10 cellular contexts compared by ENCODE assay signal in genomic region chr17:27532269-27533067, GRCh38.
A peak's percentile ranks its signal among the peaks of the same experiment; 100 is the strongest.
DNase-seq lines count a peak whose midpoint lies in the region; ATAC-seq, FAIRE-seq and TF ChIP-seq lines count a peak whose summit lies in the region.
"Had no signal": no experiment of that assay in that cellular context is flagged by ENCODE, and none has a peak within 500 bp of the region (broad histone marks: within the 10 kb centered on the region; RNA-seq: fewer than 3 reads in every experiment).

No MANE protein-coding gene starts in this region.

- H3K23me2 ChIP-seq in H9 (ENCODE audit: insufficient read length, low read depth, low read length, poor library complexity, severe bottlenecking) = no peaks in the 10 kb centered on the region

- no peaks in the 10 kb centered on the region for H3K27me3 Mint-ChIP-seq in H9 (ENCODE audit: low read depth)

- H2BK20ac ChIP-seq in H9 (ENCODE audit: low read depth, low read length, poor library complexity, severe bottlenecking) = no peak overlapping the region

- no peaks in the 10 kb centered on the region for H3K9me3 Mint-ChIP-seq in H9

- H3T11ph ChIP-seq in H9 (ENCODE audit: low read length) = no peak overlapping the region

- peaks cover 54 to 59% of the 10 kb centered on the region in 2 experiments for H3K4me1 Mint-ChIP-seq in H9

- H2BK5ac ChIP-seq in H9 (ENCODE audit: insufficient read length, low read length) = no peak overlapping the region

- peak overlapping the region in 2 of 3 experiments; percentile 88 to 89; a peak in 4 of 7 replicates for H3K27ac Mint-ChIP-seq in H9

- no peak overlapping the region for H2AFZ ChIP-seq in H9 (ENCODE audit: low read length)
- no peak overlapping the region for H2AFZ ChIP-seq in Karpas-422 (ENCODE audit: low read length)

- no peak overlapping the region for H3K9ac ChIP-seq in H9 (ENCODE audit: extremely low read depth, insufficient read length, low read length)
- no peak overlapping the region for H3K9ac ChIP-seq in Karpas-422 (ENCODE audit: low read length)

- H3K9me3 ChIP-seq in H9 (ENCODE audit: control insufficient read depth, low read depth, low read length) (no peaks in the 10 kb centered on the region), pancreas (no peaks in the 10 kb centered on the region), Karpas-422 (ENCODE audit: low read length) (no peaks in the 10 kb centered on the region)

- H4K8ac ChIP-seq in H9 (replicated peaks; ENCODE audit: insufficient read length, low read depth, low read length) = no peak overlapping the region

- H3K27ac ChIP-seq in H9 (ENCODE audit: insufficient read length, low read depth, low read length) (no peak overlapping the region), pancreas (peak overlapping the region; percentile 41 to 80 (median 73)), Karpas-422 (ENCODE audit: low read length) (no peak overlapping the region)
- H3K27ac ChIP-seq: epithelial cell of prostate had no signal

- no peak overlapping the region for H2BK12ac ChIP-seq in H9 (ENCODE audit: insufficient read length, low read depth, low read length)

- FAIRE-seq in pancreas (lab: Jason Lieb, UNC) = no peak

- H3K79me1 ChIP-seq in H9 (ENCODE audit: insufficient read depth, low read depth, low read length, poor library complexity, severe bottlenecking) = peaks cover 4% of the 10 kb centered on the region

- H4K91ac ChIP-seq in H9 (ENCODE audit: insufficient read length, low read depth, low read length) = no peak overlapping the region

- ATAC-seq in Right ventricle myocardium superior (ENCODE audit: poor library complexity) (peak; percentile 58), pancreas (peak; percentile 32 to 69 (median 50))
- ATAC-seq: Panc1 had no signal

- WGBS in H9 (ENCODE audit: extremely low coverage, insufficient read length, low lambda C conversion rate) = no CpG with 5 or more reads among the region's 20 CpGs
- 50 to 51% methylated on average over 18 to 20 of the region's 20 CpGs for WGBS in pancreas, 2 donors

- peaks cover 5% of the 10 kb centered on the region; the same call in 1 of the 2 replicates for H3K4me1 ChIP-seq in H9 (ENCODE audit: insufficient read depth, low read length)
- peaks cover 68 to 83% (median 77%) of the 10 kb centered on the region in 3 donors for H3K4me1 ChIP-seq in pancreas
- H3K4me1 ChIP-seq in Karpas-422 (ENCODE audit: low read length) = no peaks in the 10 kb centered on the region

- H3K18ac ChIP-seq in H9 (ENCODE audit: insufficient read length, low read depth, low read length) = no peak overlapping the region

- H3K56ac ChIP-seq in H9 (ENCODE audit: insufficient read length, low read depth, low read length) = no peak overlapping the region

- no peak overlapping the region for H2AK5ac ChIP-seq in H9 (ENCODE audit: insufficient read length, low read length)

- DNase-seq in H9 (no peak), SKM-1 treated with dmso at 0.1 percent for 144 hours (lab: John Stamatoyannopoulos, UW; ENCODE audit: unreplicated experiment) (peak; percentile 97), Right ventricle myocardium superior (peak; percentile 65), pancreas (peak in 4 of 6 donors; percentile 66 to 86 (median 74)), Karpas-422 (no peak), NCI-H526 treated with DMSO at 0.1 percent for 48 hours (lab: John Stamatoyannopoulos, UW) (no peak)
- no peak for DNase-seq in stimulated activated CD4-positive, alpha-beta T cell treated with anti-CD3 and anti-CD28 coated beads, Interleukin-2, amount 100 ng/mL, for 24 hours
- DNase-seq in stimulated activated CD4-positive, alpha-beta T cell treated with anti-CD3 and anti-CD28 coated beads, Interleukin-12 subunit alpha, Interleukin-12 subunit beta, amount 100 ng/mL, for 4 hours = no peak

- H3K4ac ChIP-seq in H9 (ENCODE audit: low read depth, low read length) = no peak overlapping the region

- H3K4me2 ChIP-seq in H9 (ENCODE audit: insufficient read depth, insufficient read length, low read length) (no peak overlapping the region), Karpas-422 (ENCODE audit: low read depth, low read length, poor library complexity, severe bottlenecking) (no peak overlapping the region)

- H3K79me2 ChIP-seq in H9 (ENCODE audit: insufficient read depth, low read length) = peaks cover 9% of the 10 kb centered on the region; the same call in 1 of the 2 replicates
- no peaks in the 10 kb centered on the region for H3K79me2 ChIP-seq in Karpas-422 (ENCODE audit: low read length)

- peak overlapping the region in 1 of 2 experiments; percentile 38; a peak in 1 of 5 replicates for H3K4me3 Mint-ChIP-seq in H9

- no peaks in the 10 kb centered on the region for H4K20me1 ChIP-seq in H9 (ENCODE audit: control insufficient read depth, insufficient read depth, insufficient read length)
- H4K20me1 ChIP-seq in Karpas-422 (ENCODE audit: insufficient read depth, low read depth, low read length) = no peaks in the 10 kb centered on the region

- H3K4me3 ChIP-seq in pancreas = no peak overlapping the region
- H3K4me3 ChIP-seq in Karpas-422 (ENCODE audit: low read length) = no peak overlapping the region

- TF ChIP-seq CTCF in H9 (conservative IDR thresholded peaks at IDR 0.05) (no peak), pancreas (IDR thresholded peaks at IDR 0.05) (no peak)

- H3K23ac ChIP-seq in H9 (ENCODE audit: insufficient read length, low read depth, low read length) = no peak overlapping the region

- H4K5ac ChIP-seq in H9 (ENCODE audit: insufficient read length, low read depth, low read length) = no peak overlapping the region

- no peak overlapping the region for H2BK120ac ChIP-seq in H9 (ENCODE audit: low read depth, low read length, poor library complexity, severe bottlenecking)

- H3K36me3 ChIP-seq in pancreas (no peaks in the 10 kb centered on the region), Karpas-422 (ENCODE audit: insufficient read depth, low read length) (no peaks in the 10 kb centered on the region)

- intact Hi-C loops in Right ventricle myocardium superior (cut with DNase I) (no loop called here), pancreas (cut with DNase I) (loop anchor here in 1 of 3 donors (10.0 kb wide), 1 partner anchor 52 kb away; no protein-coding TSS in a partner anchor)

- H3K14ac ChIP-seq in H9 (ENCODE audit: insufficient read depth, low read length) = no peak overlapping the region

- H2BK15ac ChIP-seq in H9 (ENCODE audit: low read depth, low read length) = no peak overlapping the region

- H3K36me3 Mint-ChIP-seq in H9 (ENCODE audit: insufficient read depth in 1 of 3, low read depth in 3 of 3) = no peaks in the 10 kb centered on the region

- H3K27me3 ChIP-seq in H9 (ENCODE audit: insufficient read depth, low read length) (no peaks in the 10 kb centered on the region), pancreas (no peaks in the 10 kb centered on the region), Karpas-422 (ENCODE audit: low read length) (no peaks in the 10 kb centered on the region)

- H3K9me2 ChIP-seq in Karpas-422 (replicated peaks; ENCODE audit: insufficient read depth, low read length) = no peaks in the 10 kb centered on the region

Comparison
In these comparisons a context has a peak if more than half of its experiments do, and no peak if none do; other contexts are left out.
1. DNase-seq: peak in SKM-1 treated with dmso at 0.1 percent for 144 hours (single experiment), Right ventricle myocardium superior (single experiment) and pancreas (4 of 6); none in H9 (single experiment), stimulated activated CD4-positive, alpha-beta T cell treated with anti-CD3 and anti-CD28 coated beads, Interleukin-2, amount 100 ng/mL, for 24 hours (0 of 2), Karpas-422 (single experiment), NCI-H526 treated with DMSO at 0.1 percent for 48 hours (single experiment) and stimulated activated CD4-positive, alpha-beta T cell treated with anti-CD3 and anti-CD28 coated beads, Interleukin-12 subunit alpha, Interleukin-12 subunit beta, amount 100 ng/mL, for 4 hours (single experiment).
2. H3K27ac ChIP-seq: peak in pancreas (4 of 4); none in H9 (single experiment) and Karpas-422 (single experiment).